1 cellular context compared by ENCODE assay signal in the genomic region with DNA sequence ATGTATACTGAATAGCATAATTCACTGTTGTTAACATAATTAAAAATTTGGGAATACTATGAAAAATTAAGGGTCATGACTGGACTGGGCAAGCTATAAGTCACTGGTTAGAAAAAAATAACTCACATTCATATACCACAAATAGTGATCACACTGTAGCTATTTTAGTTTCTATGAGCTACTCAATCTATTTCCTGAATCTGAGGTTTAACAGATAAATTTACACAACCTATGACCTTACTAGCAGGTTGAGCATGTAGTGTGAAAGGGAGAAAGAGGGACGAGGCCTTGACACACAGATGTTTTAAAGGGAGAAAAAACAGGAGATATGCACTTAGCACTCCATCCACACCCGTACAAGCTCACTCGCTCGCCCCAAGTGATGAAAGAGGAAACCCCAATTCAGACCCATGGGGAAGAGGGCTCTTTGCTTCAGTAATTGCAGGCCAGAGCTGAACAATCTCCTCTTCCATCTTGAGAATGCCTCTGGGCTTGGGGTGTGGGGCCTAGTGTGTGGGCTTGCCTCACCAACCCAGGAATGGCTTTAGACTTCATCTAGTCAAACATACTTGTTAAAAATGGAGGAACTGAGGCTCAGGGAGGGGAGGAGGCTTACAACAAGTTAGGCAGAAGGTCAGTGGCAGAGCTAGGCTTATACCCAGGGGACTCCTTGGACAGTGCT.
TF ChIP-seq lines count a peak whose summit lies in the region.

No MANE protein-coding gene starts in this region.

TF ChIP-seq in H1, 55 proteins besides CTCF, POLR2A, EP300 and RAD21 (continued from another document):
- TF ChIP-seq, protein P1, sequence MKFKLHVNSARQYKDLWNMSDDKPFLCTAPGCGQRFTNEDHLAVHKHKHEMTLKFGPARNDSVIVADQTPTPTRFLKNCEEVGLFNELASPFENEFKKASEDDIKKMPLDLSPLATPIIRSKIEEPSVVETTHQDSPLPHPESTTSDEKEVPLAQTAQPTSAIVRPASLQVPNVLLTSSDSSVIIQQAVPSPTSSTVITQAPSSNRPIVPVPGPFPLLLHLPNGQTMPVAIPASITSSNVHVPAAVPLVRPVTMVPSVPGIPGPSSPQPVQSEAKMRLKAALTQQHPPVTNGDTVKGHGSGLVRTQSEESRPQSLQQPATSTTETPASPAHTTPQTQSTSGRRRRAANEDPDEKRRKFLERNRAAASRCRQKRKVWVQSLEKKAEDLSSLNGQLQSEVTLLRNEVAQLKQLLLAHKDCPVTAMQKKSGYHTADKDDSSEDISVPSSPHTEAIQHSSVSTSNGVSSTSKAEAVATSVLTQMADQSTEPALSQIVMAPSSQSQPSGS (IDR thresholded peaks at IDR 0.05; ENCODE audit: low read length), result no peak
- TF ChIP-seq POU5F1 (IDR thresholded peaks at IDR 0.05; ENCODE audit: low read depth, low read length), result no peak
- no peak for TF ChIP-seq CTBP2 (IDR thresholded peaks at IDR 0.05; ENCODE audit: borderline replicate concordance, insufficient read depth, insufficient read length, low read length)
- no peak for TF ChIP-seq RXRA (IDR thresholded peaks at IDR 0.05; ENCODE audit: insufficient read depth, low read depth, low read length)
- TF ChIP-seq SIX5 (IDR thresholded peaks at IDR 0.05; ENCODE audit: low read depth, low read length), result no peak
- no peak for TF ChIP-seq ZNF274 (IDR thresholded peaks at IDR 0.05; ENCODE audit: borderline replicate concordance, extremely low read depth, low read length)
- no peak for TF ChIP-seq BRCA1 (IDR thresholded peaks at IDR 0.05; ENCODE audit: low read depth, low read length)
- TF ChIP-seq RFX5 (IDR thresholded peaks at IDR 0.05; ENCODE audit: borderline replicate concordance, low read depth, low read length), result no peak
- TF ChIP-seq NRF1 (IDR thresholded peaks at IDR 0.05; ENCODE audit: low read depth, low read length), result no peak
TF ChIP-seq in H1: peak in this region for 0.
